11 cellular contexts compared by ENCODE assay signal in the genomic region with DNA sequence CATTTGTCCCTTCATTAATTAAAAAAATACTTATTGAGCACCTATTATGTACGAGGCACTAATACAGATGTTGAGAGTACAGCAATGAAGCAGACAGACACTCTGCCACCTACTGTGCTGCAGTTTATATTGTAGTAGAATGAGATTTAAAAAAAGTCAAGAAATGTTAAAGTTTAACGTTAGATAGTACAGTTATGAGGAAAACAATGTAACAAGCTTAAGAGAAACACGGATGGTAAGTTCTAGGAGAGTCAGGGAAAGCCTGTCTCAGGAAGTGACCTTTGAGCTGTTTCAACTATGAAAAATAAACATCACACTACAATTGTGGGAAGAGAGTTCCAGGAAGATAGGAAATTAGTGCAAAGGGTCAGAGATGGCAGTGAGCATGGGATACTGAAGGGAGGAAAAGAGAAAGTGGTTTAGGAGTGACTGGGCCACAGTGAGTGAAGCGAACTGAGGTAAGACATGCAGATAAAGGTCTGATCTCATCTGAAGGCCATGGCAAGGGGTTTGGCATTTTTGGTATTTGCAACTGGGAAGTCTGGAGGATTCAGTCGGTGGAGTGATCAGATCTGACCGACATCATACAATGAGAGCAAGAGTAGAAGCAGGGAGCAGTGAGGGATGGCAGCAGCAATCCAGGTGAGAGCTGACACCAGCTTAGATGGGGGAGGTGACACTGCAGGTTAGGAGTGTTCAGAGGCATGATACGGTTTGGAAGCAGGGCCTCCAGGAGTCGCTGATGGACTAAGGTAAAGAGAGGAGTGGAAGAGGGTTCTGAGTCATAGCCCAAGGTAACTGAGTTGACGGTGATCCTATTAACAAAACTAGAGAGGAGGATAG. TPM values are rescaled to one million over a fixed set of nuclear protein-coding genes. Genes with fewer than 3 reads are reported as not detected.
DNase-seq lines count a peak whose midpoint lies in the region; ATAC-seq and TF ChIP-seq lines count a peak whose summit lies in the region.
"Had no signal": no experiment of that assay in that cellular context is flagged by ENCODE, and none has a peak within 500 bp of the region (broad histone marks: within the 10 kb centered on the region; RNA-seq: fewer than 3 reads in every experiment).

No MANE protein-coding gene starts in this region.

- H3K9me2 ChIP-seq in GM23338 (ENCODE audit: insufficient read depth) (no peaks in the 10 kb centered on the region), OCI-LY7 (ENCODE audit: insufficient read depth, low read length) (no peaks in the 10 kb centered on the region)

- intact Hi-C loops in heart right ventricle (cut with DNase I) (loop anchor here in 5 of 10 donors (1.0 to 10.0 kb wide), 5 partner anchors 29 to 355 kb away; a partner anchor contains a TSS), OCI-LY7 (cut with micrococcal nuclease; ENCODE audit: unreplicated experiment) (no loop called here)

- H2AFZ ChIP-seq in GM23338 (no peak overlapping the region), OCI-LY7 (ENCODE audit: low read length) (no peak overlapping the region)

- peak in 1 of 2 experiments; percentile 70; a peak in 3 of 4 replicates for TF ChIP-seq CTCF in GM23338 (conservative IDR thresholded peaks at IDR 0.05; ENCODE audit: low read depth in 2 of 2)
- TF ChIP-seq CTCF in WTC11 (IDR thresholded peaks at IDR 0.05) = no peak
- TF ChIP-seq CTCF in heart right ventricle (IDR thresholded peaks at IDR 0.05) = no peak
- TF ChIP-seq CTCF in progenitor cell of endocrine pancreas (IDR thresholded peaks at IDR 0.05; ENCODE audit: unreplicated experiment) = no peak
- no peak for TF ChIP-seq CTCF in GM10248 (IDR thresholded peaks at IDR 0.05; ENCODE audit: control extremely low read depth, extremely low read depth, low read depth, missing control alignments)
- no peak for TF ChIP-seq CTCF in OCI-LY7 (conservative IDR thresholded peaks at IDR 0.05; ENCODE audit: low read length)

- H4K20me1 ChIP-seq in GM23338 (replicated peaks; ENCODE audit: insufficient read depth) (no peaks in the 10 kb centered on the region), OCI-LY7 (ENCODE audit: insufficient read depth, low read length) (no peaks in the 10 kb centered on the region)

- peaks cover 13% of the 10 kb centered on the region for H3K4me1 Mint-ChIP-seq in GM23338
- peaks cover 20% of the 10 kb centered on the region for H3K4me1 Mint-ChIP-seq in WTC11
- peaks cover 20% of the 10 kb centered on the region for H3K4me1 Mint-ChIP-seq in progenitor cell of endocrine pancreas (ENCODE audit: low read depth)

- POLR2A ChIA-PET in WTC11 (lab: Charles Lee) = no interaction called here
- POLR2A ChIA-PET in GM10248 (lab: Yijun Ruan, JAX) = no interaction called here
- POLR2A ChIA-PET in OCI-LY7 (lab: Charles Lee) = no interaction called here

- H3K36me3 Mint-ChIP-seq in GM23338 (ENCODE audit: low read depth) = no peaks in the 10 kb centered on the region
- H3K36me3 Mint-ChIP-seq in WTC11 = peaks cover 10% of the 10 kb centered on the region
- H3K36me3 Mint-ChIP-seq in progenitor cell of endocrine pancreas (ENCODE audit: insufficient read depth) = peaks cover 12% of the 10 kb centered on the region

- no peak overlapping the region for H3K4me3 Mint-ChIP-seq in GM23338
- no peak overlapping the region for H3K4me3 Mint-ChIP-seq in WTC11
- peak overlapping the region; percentile 1 for H3K4me3 Mint-ChIP-seq in progenitor cell of endocrine pancreas (ENCODE audit: low read depth)
- H3K4me3 Mint-ChIP-seq: activated CD8-positive, alpha-beta T cell treated with anti-CD3 and anti-CD28 coated beads, Interleukin-2, amount 10 ng/mL, durations not matched to agents 7 days and 5 days had no signal

- H3K27me3 Mint-ChIP-seq in GM23338 (ENCODE audit: insufficient read depth, low read depth, poor library complexity) (no peaks in the 10 kb centered on the region), WTC11 (ENCODE audit: low read depth) (no peaks in the 10 kb centered on the region), progenitor cell of endocrine pancreas (no peaks in the 10 kb centered on the region)

- no peaks in the 10 kb centered on the region for H3K36me3 ChIP-seq in GM23338 (ENCODE audit: insufficient read depth)
- H3K36me3 ChIP-seq in heart right ventricle = peaks cover 0 to 12% (median 0%) of the 10 kb centered on the region in 9 donors
- H3K36me3 ChIP-seq in OCI-LY7 (ENCODE audit: insufficient read depth, low read length) = no peaks in the 10 kb centered on the region

- ATAC-seq in GM23338 (peak; percentile 92), WTC11 (peak; percentile 98), heart right ventricle (peak; percentile 33 to 86 (median 76)), GM19324 (IDR thresholded peaks at IDR 0.05; ENCODE audit: low FRiP score, unreplicated experiment) (no peak), HG03039 (IDR thresholded peaks at IDR 0.05; ENCODE audit: unreplicated experiment) (no peak)
- ATAC-seq: activated CD8-positive, alpha-beta T cell treated with anti-CD3 and anti-CD28 coated beads, Interleukin-2, amount 10 ng/mL, durations not matched to agents 7 days and 5 days had no signal

- WGBS in heart right ventricle, 2 donors = 66 to 70% methylated on average over 9 of the region's 9 CpGs

- no peaks in the 10 kb centered on the region for H3K4me1 ChIP-seq in GM23338 (ENCODE audit: insufficient read depth)
- H3K4me1 ChIP-seq in heart right ventricle = peaks cover 0 to 35% (median 11%) of the 10 kb centered on the region in 9 donors
- no peaks in the 10 kb centered on the region for H3K4me1 ChIP-seq in OCI-LY7 (ENCODE audit: insufficient read depth, low read length, poor library complexity, severe bottlenecking)

- H3K9me3 ChIP-seq in heart right ventricle (no peaks in the 10 kb centered on the region), OCI-LY7 (ENCODE audit: low read length) (no peaks in the 10 kb centered on the region)

- H3K27ac Mint-ChIP-seq in GM23338 = no peak overlapping the region
- H3K27ac Mint-ChIP-seq in WTC11 = peak overlapping the region; percentile 48
- peak overlapping the region; percentile 33 for H3K27ac Mint-ChIP-seq in progenitor cell of endocrine pancreas
- H3K27ac Mint-ChIP-seq: activated CD8-positive, alpha-beta T cell treated with anti-CD3 and anti-CD28 coated beads, Interleukin-2, amount 10 ng/mL, durations not matched to agents 7 days and 5 days had no signal

- CTCF ChIA-PET in WTC11 (lab: Charles Lee) = interaction anchor here (0.6 to 1.1 kb wide), 9 partner anchors 33 to 368 kb away, joined by 3 to 34 read pairs (median 4); a partner anchor contains a TSS
- CTCF ChIA-PET in GM10248 (lab: Yijun Ruan, JAX) = interaction anchor here (0.7 kb wide), 1 partner anchor 355 kb away, joined by 3 read pairs; no protein-coding TSS in a partner anchor
- CTCF ChIA-PET in OCI-LY7 (lab: Charles Lee; ENCODE audit: unreplicated experiment) = no interaction called here

- no peaks in the 10 kb centered on the region for H3F3A ChIP-seq in GM23338 (replicated peaks; ENCODE audit: low read depth)

- DNase-seq in GM23338 (ENCODE audit: low spot score) (peak; percentile 52), WTC11 (ENCODE audit: low spot score) (peak; percentile 46), heart right ventricle (no peak), progenitor cell of endocrine pancreas (ENCODE audit: low spot score, unreplicated experiment) (no peak), GM10248 (ENCODE audit: extremely low spot score) (no peak), OCI-LY7 (ENCODE audit: low spot score) (no peak)
- DNase-seq: activated CD8-positive, alpha-beta T cell treated with anti-CD3 and anti-CD28 coated beads, Interleukin-2, amount 10 ng/mL, durations not matched to agents 7 days and 5 days; COR-L47; SIG-M5 had no signal

- H3K4me3 ChIP-seq in GM23338 (no peak overlapping the region), heart right ventricle (no peak overlapping the region), OCI-LY7 (ENCODE audit: low read depth, low read length, poor library complexity, severe bottlenecking) (no peak overlapping the region)

- H3K9me3 Mint-ChIP-seq in GM23338 (no peaks in the 10 kb centered on the region), WTC11 (peaks cover 3% of the 10 kb centered on the region; the same call in 1 of the 2 replicates), progenitor cell of endocrine pancreas (ENCODE audit: low read depth) (peaks cover 3% of the 10 kb centered on the region)

- H3K27ac ChIP-seq in GM23338 (ENCODE audit: low read depth) (no peak overlapping the region), heart right ventricle (peak overlapping the region in 3 of 10 donors; percentile 39 to 61 (median 54)), OCI-LY7 (ENCODE audit: low read depth, low read length, poor library complexity, severe bottlenecking) (no peak overlapping the region)

- no TSS peak for BruUV-seq in OCI-LY7 (replicated peaks; lab: Mats Ljungman, UMichigan)

- no peaks in the 10 kb centered on the region for H3K27me3 ChIP-seq in GM23338 (ENCODE audit: insufficient read depth)
- H3K27me3 ChIP-seq in heart right ventricle = no peaks in the 10 kb centered on the region

- H3K4me2 ChIP-seq in GM23338 = no peak overlapping the region
- no peak overlapping the region for H3K4me2 ChIP-seq in OCI-LY7 (ENCODE audit: low read length)

- H3K79me2 ChIP-seq in GM23338 (replicated peaks; ENCODE audit: insufficient read depth) = no peaks in the 10 kb centered on the region
- no peaks in the 10 kb centered on the region for H3K79me2 ChIP-seq in OCI-LY7 (ENCODE audit: insufficient read depth, low read depth, low read length)

TF ChIP-seq in GM23338, 12 proteins besides CTCF, POLR2A, EP300 and RAD21 (continues in another document):
- TF ChIP-seq ZNF331 (CRISPR knock-in tag; IDR thresholded peaks at IDR 0.05; ENCODE audit: low read depth) = no peak
- TF ChIP-seq EZH2phosphoT487 (IDR thresholded peaks at IDR 0.05; ENCODE audit: unreplicated experiment) = no peak
- TF ChIP-seq NANOG (IDR thresholded peaks at IDR 0.05; ENCODE audit: borderline replicate concordance) = no peak
- no peak for TF ChIP-seq POLR2AphosphoS5 (IDR thresholded peaks at IDR 0.05; ENCODE audit: low read depth)
- no peak for TF ChIP-seq CREB1 (CRISPR knock-in tag; IDR thresholded peaks at IDR 0.05; ENCODE audit: low read depth)
- TF ChIP-seq STAT1 (IDR thresholded peaks at IDR 0.05; ENCODE audit: unreplicated experiment) = no peak

TF ChIP-seq in WTC11, 78 proteins besides CTCF, POLR2A, EP300 and RAD21 (continues in another document):
- TF ChIP-seq, protein P1, sequence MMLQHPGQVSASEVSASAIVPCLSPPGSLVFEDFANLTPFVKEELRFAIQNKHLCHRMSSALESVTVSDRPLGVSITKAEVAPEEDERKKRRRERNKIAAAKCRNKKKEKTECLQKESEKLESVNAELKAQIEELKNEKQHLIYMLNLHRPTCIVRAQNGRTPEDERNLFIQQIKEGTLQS (CRISPR knock-in tag; conservative IDR thresholded peaks at IDR 0.05) = no peak
- no peak for TF ChIP-seq ESRRA (CRISPR knock-in tag; IDR thresholded peaks at IDR 0.05; ENCODE audit: borderline replicate concordance)

RNA-seq across cellular contexts. Expression of a gene that starts 28.5 kb away (rescaled TPM):
- total RNA-seq in GM23338 (2014; rRNA removed; shearing (Covaris generic)) = 5.2 TPM in 2 replicates
- polyA plus RNA-seq in GM23338 (2016; fragmentation: Nextera tagmentation; extraction: Ambion mirVana) (1.4 and 2.9 TPM in 2 replicates), heart right ventricle (1 to 10 TPM; 4.6 to 9.5 TPM)
- total RNA-seq in WTC11 (2021) (3.5 to 5.7 TPM (median 3.8 TPM) in 3 replicates), heart right ventricle (10 to 100 TPM in 6 of 10 donors, 1 to 10 TPM in 4; 8.1 to 16.4 (median 12.0) TPM), progenitor cell of endocrine pancreas (9.2 and 10.2 TPM in 2 replicates), OCI-LY7 (2022) (not detected in 2 replicates)
- not detected in 2 replicates for total RNA-seq in OCI-LY7 (2014; rRNA removed; shearing (Covaris generic))

Comparison
In these comparisons a context has a peak if more than half of its experiments do, and no peak if none do; other contexts are left out.
1. ATAC-seq: peak in GM23338 (single experiment), WTC11 (single experiment) and heart right ventricle (8 of 8); none in GM19324 (single experiment) and HG03039 (single experiment).
2. DNase-seq: peak in GM23338 (single experiment) and WTC11 (single experiment); none in heart right ventricle (0 of 2), progenitor cell of endocrine pancreas (single experiment), GM10248 (single experiment) and OCI-LY7 (single experiment).